ENCODE assay signal across 33 cellular contexts in genomic region chr21:32716486-32716885, GRCh38.
"Had no signal": no experiment of that assay in that cellular context is flagged by ENCODE, and none has a peak within 500 bp of the region (broad histone marks: within the 10 kb centered on the region; RNA-seq: fewer than 3 reads in every experiment).

No MANE protein-coding gene starts in this region.

- H3K4me3 ChIP-seq: MG63 had no signal

- H3K27me3 ChIP-seq: MG63 had no signal

- DNase-seq: Kasumi-1, MG63, MM.1S, MV-4-11, NCI-H1048, NCI-H1092, NCI-H1092 treated with DMSO at 0.1 percent for 48 hours, NCI-H1105, NCI-H1105 treated with DMSO at 0.1 percent for 48 hours, NCI-H1417, NCI-H1417 treated with DMSO at 0.1 percent for 48 hours, NCI-H1436, NCI-H1436 treated with DMSO at 0.1 percent for 48 hours, NCI-H146, NCI-H1694, NCI-H1694 treated with DMSO at 0.1 percent for 48 hours, NCI-H187, NCI-H187 treated with DMSO at 0.1 percent for 48 hours, NCI-H1930, NCI-H2029, NCI-H2029 treated with DMSO at 0.1 percent for 48 hours, NCI-H2081, NCI-H2081 treated with DMSO at 0.1 percent for 48 hours, NCI-H2107, NCI-H2171, NCI-H2171 treated with DMSO at 0.1 percent for 48 hours, NCI-H2227 treated with DMSO at 0.1 percent for 48 hours, NCI-H226, NCI-H345, NCI-H446, NCI-H446 treated with DMSO at 0.1 percent for 48 hours, NCI-H510A, NCI-H510A treated with DMSO at 0.1 percent for 48 hours had no signal
